ENCODE assay signal across 33 cellular contexts in the genomic region with DNA sequence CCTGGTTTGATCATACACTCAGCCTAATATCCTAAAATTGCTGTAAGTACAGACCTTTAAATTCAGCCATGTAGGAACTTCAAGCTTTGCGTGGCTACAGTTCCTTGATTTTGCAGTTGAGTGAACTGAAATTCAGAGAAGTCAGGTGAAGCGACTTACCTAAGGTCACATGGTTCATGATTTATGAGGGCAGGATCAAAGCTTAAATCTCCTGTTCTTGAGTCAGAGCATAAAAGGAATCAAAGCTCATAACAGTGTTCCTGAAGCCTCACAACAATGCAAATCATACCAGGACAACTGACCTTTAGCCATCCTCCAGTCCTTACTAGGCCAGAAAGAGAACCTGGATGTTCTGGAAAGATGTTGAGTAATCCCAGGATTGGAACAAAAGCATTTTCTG.
"Had no signal": no experiment of that assay in that cellular context is flagged by ENCODE, and none has a peak within 500 bp of the region (broad histone marks: within the 10 kb centered on the region; RNA-seq: fewer than 3 reads in every experiment).

No MANE protein-coding gene starts in this region.

- H3K36me3 ChIP-seq: adrenal gland, brain microvascular endothelial cell, breast epithelium had no signal

- H3K4me3 ChIP-seq: adrenal gland, body of pancreas, breast epithelium had no signal

- H3K9me3 Mint-ChIP-seq: activated B cell treated with CpG ODN at 0.5 μM for 24 hours; activated CD4-positive, alpha-beta memory T cell treated with anti-CD3 and anti-CD28 coated beads for 36 hours; activated CD8-positive, alpha-beta T cell treated with anti-CD3 and anti-CD28 coated beads for 36 hours; activated naive CD4-positive, alpha-beta T cell treated with anti-CD3 and anti-CD28 coated beads for 36 hours; activated naive CD4-positive, alpha-beta T cell treated with anti-CD3 and anti-CD28 coated beads, Interleukin-2, amount 50 U/mL, for 72 hours; activated naive CD8-positive, alpha-beta T cell treated with anti-CD3 and anti-CD28 coated beads for 36 hours; activated T-cell treated with anti-CD3 and anti-CD28 coated beads, Interleukin-2, amount 50 U/mL, for 24 hours; T-helper 1 cell treated with Interleukin-12 subunit alpha and Interleukin-12 subunit beta and Interleukin-4 antibody, amounts not matched to agents 30 μg/mL and 1 μg/mL, for 36 hours; T-helper 2 cell treated with Interferon-gamma antibody and Interleukin-4, amounts not matched to agents 5 μg/mL and 100 μg/mL, for 36 hours had no signal

- H3K9me3 ChIP-seq: adrenal gland, body of pancreas, breast epithelium had no signal

- H3K36me3 Mint-ChIP-seq: activated CD4-positive, alpha-beta memory T cell treated with anti-CD3 and anti-CD28 coated beads for 36 hours; activated naive CD4-positive, alpha-beta T cell treated with anti-CD3 and anti-CD28 coated beads, Interleukin-2, amount 50 U/mL, for 72 hours; activated naive CD8-positive, alpha-beta T cell treated with anti-CD3 and anti-CD28 coated beads for 36 hours had no signal

- H3K27me3 ChIP-seq: adrenal gland, body of pancreas, brain microvascular endothelial cell, breast epithelium had no signal

- H3K27ac Mint-ChIP-seq: activated B cell treated with CpG ODN at 0.5 μM for 24 hours; activated CD4-positive, alpha-beta memory T cell treated with anti-CD3 and anti-CD28 coated beads for 36 hours; activated CD4-positive, alpha-beta T cell treated with anti-CD3 and anti-CD28 coated beads, Interleukin-2, amount 10 ng/mL, durations not matched to agents 24 days and 14 days; activated CD8-positive, alpha-beta T cell treated with anti-CD3 and anti-CD28 coated beads for 36 hours; activated naive CD4-positive, alpha-beta T cell treated with anti-CD3 and anti-CD28 coated beads for 36 hours; activated naive CD4-positive, alpha-beta T cell treated with anti-CD3 and anti-CD28 coated beads, Interleukin-2, amount 50 U/mL, for 72 hours; activated naive CD8-positive, alpha-beta T cell treated with anti-CD3 and anti-CD28 coated beads for 36 hours; activated T-cell treated with anti-CD3 and anti-CD28 coated beads, Interleukin-2, amount 50 U/mL, for 24 hours; T-helper 1 cell treated with Interleukin-12 subunit alpha and Interleukin-12 subunit beta and Interleukin-4 antibody, amounts not matched to agents 30 μg/mL and 1 μg/mL, for 36 hours; T-helper 2 cell treated with Interferon-gamma antibody and Interleukin-4, amounts not matched to agents 5 μg/mL and 100 μg/mL, for 36 hours had no signal

- FAIRE-seq: astrocyte, TTC549 had no signal

- H3K4me3 Mint-ChIP-seq: activated B cell treated with CpG ODN at 0.5 μM for 24 hours; activated CD4-positive, alpha-beta memory T cell treated with anti-CD3 and anti-CD28 coated beads for 36 hours; activated CD4-positive, alpha-beta T cell treated with anti-CD3 and anti-CD28 coated beads, Interleukin-2, amount 10 ng/mL, durations not matched to agents 24 days and 14 days; activated CD8-positive, alpha-beta T cell treated with anti-CD3 and anti-CD28 coated beads for 36 hours; activated naive CD4-positive, alpha-beta T cell treated with anti-CD3 and anti-CD28 coated beads for 36 hours; activated naive CD8-positive, alpha-beta T cell treated with anti-CD3 and anti-CD28 coated beads for 36 hours; activated T-cell treated with anti-CD3 and anti-CD28 coated beads, Interleukin-2, amount 50 U/mL, for 24 hours; T-helper 1 cell treated with Interleukin-12 subunit alpha and Interleukin-12 subunit beta and Interleukin-4 antibody, amounts not matched to agents 30 μg/mL and 1 μg/mL, for 36 hours; T-helper 2 cell treated with Interferon-gamma antibody and Interleukin-4, amounts not matched to agents 5 μg/mL and 100 μg/mL, for 36 hours had no signal

- H3K4me1 ChIP-seq: adrenal gland, body of pancreas, breast epithelium had no signal

- ATAC-seq: activated CD8-positive, alpha-beta T cell treated with anti-CD3 and anti-CD28 coated beads for 36 hours; activated naive CD4-positive, alpha-beta T cell treated with anti-CD3 and anti-CD28 coated beads, Interleukin-2, amount 50 U/mL, for 72 hours; body of pancreas had no signal

- H3K4me1 Mint-ChIP-seq: activated CD4-positive, alpha-beta T cell treated with anti-CD3 and anti-CD28 coated beads, Interleukin-2, amount 10 ng/mL, durations not matched to agents 24 days and 14 days; activated naive CD8-positive, alpha-beta T cell treated with anti-CD3 and anti-CD28 coated beads for 36 hours had no signal

- H3K27ac ChIP-seq: body of pancreas, brain microvascular endothelial cell, breast epithelium, VCaP had no signal

- DNase-seq: activated B cell treated with CpG ODN at 0.5 μM for 24 hours; activated CD4-positive, alpha-beta memory T cell treated with anti-CD3 and anti-CD28 coated beads for 36 hours; activated CD4-positive, alpha-beta T cell treated with anti-CD3 and anti-CD28 coated beads for 4 hours; activated CD4-positive, alpha-beta T cell treated with anti-CD3 and anti-CD28 coated beads, Interleukin-2, amount 10 ng/mL, durations not matched to agents 24 days and 14 days; activated CD4-positive, alpha-beta T cell treated with anti-CD3 and anti-CD28 coated beads, Interleukin-2, amount 50 U/mL, for 1 hour; activated CD4-positive, alpha-beta T cell treated with anti-CD3 and anti-CD28 coated beads, Interleukin-2, amount 50 U/mL, for 4 hours; activated CD4-positive, CD25-positive, alpha-beta regulatory T cell treated with anti-CD3 and anti-CD28 coated beads, Interleukin-2, amount 50 U/mL, for 72 hours; activated CD8-positive, alpha-beta memory T cell treated with anti-CD3 and anti-CD28 coated beads, Interleukin-2, amount 50 U/mL, for 4 hours; activated CD8-positive, alpha-beta T cell treated with anti-CD3 and anti-CD28 coated beads for 36 hours; activated effector memory CD4-positive, alpha-beta T cell treated with anti-CD3 and anti-CD28 coated beads, Interleukin-2, amount 50 U/mL, for 16 hours; activated gamma-delta T cell treated with Interleukin-2 at 50 U/mL for 16 hours; activated naive CD4-positive, alpha-beta T cell; activated naive CD4-positive, alpha-beta T cell treated with anti-CD3 and anti-CD28 coated beads for 36 hours; activated naive CD4-positive, alpha-beta T cell treated with anti-CD3 and anti-CD28 coated beads, Interleukin-2, amount 50 U/mL, for 16 hours; activated naive CD8-positive, alpha-beta T cell treated with anti-CD3 and anti-CD28 coated beads for 36 hours; activated T-cell treated with anti-CD3 and anti-CD28 coated beads, Interleukin-2, amount 50 U/mL, for 24 hours; activated T-cell treated with anti-CD3 and anti-CD28 coated beads, Interleukin-2, amount 50 U/mL, for 48 hours; adrenal gland; amniotic stem cell; aorta; body of pancreas; brain microvascular endothelial cell; central memory CD4-positive, alpha-beta T cell; T-helper 1 cell; T-helper 2 cell; T-helper 9 cell had no signal
